Comparison of ENCODE assay signal across 28 cellular contexts in the genomic region with DNA sequence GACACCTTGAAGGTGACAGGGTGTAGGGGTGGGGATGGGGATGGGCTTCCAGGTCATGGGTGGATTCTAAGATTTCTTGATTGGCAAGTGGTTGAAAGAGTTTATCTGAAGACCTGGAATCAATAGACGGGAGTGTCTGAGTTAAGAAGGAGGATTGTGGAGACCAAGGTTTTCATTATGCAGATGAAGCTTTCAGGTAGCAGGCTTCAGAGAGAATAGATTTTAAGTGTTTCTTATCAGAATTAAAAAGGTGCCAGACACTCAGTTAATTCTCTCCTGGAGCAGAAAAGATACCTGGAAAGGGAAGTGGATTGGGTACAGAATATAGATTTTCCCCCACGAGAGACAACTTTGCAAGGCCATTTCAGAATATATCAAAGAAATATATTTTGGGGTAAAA.
DNase-seq lines count a peak whose midpoint lies in the region; ATAC-seq, FAIRE-seq and TF ChIP-seq lines count a peak whose summit lies in the region.
"Had no signal": no experiment of that assay in that cellular context is flagged by ENCODE, and none has a peak within 500 bp of the region (broad histone marks: within the 10 kb centered on the region; RNA-seq: fewer than 3 reads in every experiment).

No MANE protein-coding gene starts in this region.

- peak overlapping the region; percentile 40; the same call in 1 of the 2 replicates for H2BK5ac ChIP-seq in H1 (ENCODE audit: low read depth, low read length)
- H2BK5ac ChIP-seq in mesendoderm (ENCODE audit: low read length), result peak overlapping the region; percentile 100

- no peak overlapping the region for H4K8ac ChIP-seq in H1 (ENCODE audit: extremely low read depth, insufficient read depth, low read length)
- no peak overlapping the region for H4K8ac ChIP-seq in mesendoderm (ENCODE audit: low read depth, low read length)

- H3K27me3 Mint-ChIP-seq in CD4-positive, alpha-beta T cell, result no peaks in the 10 kb centered on the region
- H3K27me3 Mint-ChIP-seq in activated naive CD8-positive, alpha-beta T cell treated with anti-CD3 and anti-CD28 coated beads for 36 hours, result no peaks in the 10 kb centered on the region
- H3K27me3 Mint-ChIP-seq: CD4-positive, CD25-positive, alpha-beta regulatory T cell had no signal

- no peak overlapping the region for H3K4ac ChIP-seq in H1 (replicated peaks; ENCODE audit: insufficient read length, low read depth, low read length)
- H3K4ac ChIP-seq in mesendoderm (ENCODE audit: low read depth, low read length), result peak overlapping the region; percentile 70

- H3K56ac ChIP-seq in H1 (replicated peaks; ENCODE audit: insufficient read length, low read depth, low read length) (no peak overlapping the region), mesendoderm (ENCODE audit: low read length) (peak overlapping the region; percentile 80)

- intact Hi-C loops in CD4-positive, alpha-beta T cell (cut with DNase I, micrococcal nuclease), result no loop called here

- H2AK5ac ChIP-seq in H1 (ENCODE audit: low read depth, low read length) (no peak overlapping the region), mesendoderm (ENCODE audit: low read length) (no peak overlapping the region)

- no peak overlapping the region for H4K91ac ChIP-seq in H1 (replicated peaks; ENCODE audit: insufficient read length, low read length)

- no peak for TF ChIP-seq RAD21 in H1 (IDR thresholded peaks at IDR 0.05 in 1 of 2, conservative IDR thresholded peaks at IDR 0.05 in 1 of 2; ENCODE audit: low read depth in 2 of 2, low read length in 2 of 2)

- H3K27me3 ChIP-seq in H1 (replicated peaks in 1 of 4; ENCODE audit: control insufficient read depth in 3 of 4, extremely low read depth in 1 of 4, insufficient read depth in 3 of 4, low read length in 3 of 4) (no peaks in the 10 kb centered on the region; a peak in 1 of 7 replicates), mesendoderm (ENCODE audit: insufficient read depth, low read length, poor library complexity) (no peaks in the 10 kb centered on the region), smooth muscle cell (ENCODE audit: low read depth) (no peaks in the 10 kb centered on the region), H7 (ENCODE audit: control insufficient read depth, insufficient read depth, low read length) (no peaks in the 10 kb centered on the region)
- no peaks in the 10 kb centered on the region for H3K27me3 ChIP-seq in CD4-positive, alpha-beta T cell (ENCODE audit: control insufficient read depth, insufficient read depth, low read length)
- H3K27me3 ChIP-seq: BE2C, BLaER1 had no signal

- no peak overlapping the region for H3K27ac Mint-ChIP-seq in CD4-positive, alpha-beta T cell
- no peak overlapping the region for H3K27ac Mint-ChIP-seq in activated naive CD8-positive, alpha-beta T cell treated with anti-CD3 and anti-CD28 coated beads for 36 hours
- H3K27ac Mint-ChIP-seq: CD14-positive monocyte; CD4-positive, CD25-positive, alpha-beta regulatory T cell; CD8-positive, alpha-beta T cell had no signal

- H3K23ac ChIP-seq in H1 (ENCODE audit: insufficient read length), result no peak overlapping the region
- no peak overlapping the region for H3K23ac ChIP-seq in mesendoderm (ENCODE audit: low read length)

- FAIRE-seq in H1 (lab: Jason Lieb, UNC), result no peak
- FAIRE-seq: A204.1, D721Med, GM12878, GM12892, GM18507 had no signal

- H3K36me3 Mint-ChIP-seq in CD4-positive, alpha-beta T cell (ENCODE audit: low read depth), result no peaks in the 10 kb centered on the region
- no peaks in the 10 kb centered on the region for H3K36me3 Mint-ChIP-seq in activated naive CD8-positive, alpha-beta T cell treated with anti-CD3 and anti-CD28 coated beads for 36 hours
- H3K36me3 Mint-ChIP-seq: CD14-positive monocyte; CD4-positive, CD25-positive, alpha-beta regulatory T cell; CD8-positive, alpha-beta T cell had no signal

- TF ChIP-seq CTCF in H1 (IDR thresholded peaks at IDR 0.05; ENCODE audit: control extremely low read depth in 1 of 3, insufficient read depth in 1 of 3, low read depth in 1 of 3, low read length in 3 of 3) (no peak), smooth muscle cell (IDR thresholded peaks at IDR 0.05; ENCODE audit: borderline replicate concordance, insufficient read depth, poor library complexity, severe bottlenecking) (no peak)
- TF ChIP-seq CTCF in CD4-positive, alpha-beta T cell (IDR thresholded peaks at IDR 0.05), result no peak

- no peaks in the 10 kb centered on the region for H3K36me3 ChIP-seq in H1 (ENCODE audit: control insufficient read depth in 2 of 4, insufficient read depth in 4 of 4, low read length in 3 of 4)
- H3K36me3 ChIP-seq in mesendoderm (ENCODE audit: control insufficient read depth, insufficient read depth, low read length), result no peaks in the 10 kb centered on the region
- no peaks in the 10 kb centered on the region for H3K36me3 ChIP-seq in smooth muscle cell (ENCODE audit: low read depth)
- H3K36me3 ChIP-seq in H7 (replicated peaks; ENCODE audit: control insufficient read depth, insufficient read depth, low read length), result no peaks in the 10 kb centered on the region
- H3K36me3 ChIP-seq: BE2C, BLaER1 had no signal

- H3K23me2 ChIP-seq in H1 (ENCODE audit: low read depth, low read length), result no peaks in the 10 kb centered on the region

- WGBS in H1 (ENCODE audit: extremely low coverage in 1 of 2, insufficient coverage in 1 of 2, insufficient read length in 1 of 2, insufficient replicate concordance in 2 of 2, low coverage in 1 of 2, low lambda C conversion rate in 2 of 2, missing lambda C conversion rate in 1 of 2), 2 experiments, result 85% methylated on average over 2 of the region's 2 CpGs; no CpG with 5 or more reads in 1 of the 2 experiments
- no CpG with 5 or more reads among the region's 2 CpGs for WGBS in mesendoderm (ENCODE audit: extremely low coverage, insufficient coverage, low lambda C conversion rate)
- 89% methylated on average over 2 of the region's 2 CpGs for WGBS in smooth muscle cell (ENCODE audit: low lambda C conversion rate)

- H2BK20ac ChIP-seq in H1 (ENCODE audit: low read length), result no peak overlapping the region

- no peak overlapping the region for H3K4me3 Mint-ChIP-seq in CD4-positive, alpha-beta T cell
- H3K4me3 Mint-ChIP-seq in activated naive CD8-positive, alpha-beta T cell treated with anti-CD3 and anti-CD28 coated beads for 36 hours, result no peak overlapping the region
- H3K4me3 Mint-ChIP-seq: CD14-positive monocyte; CD4-positive, CD25-positive, alpha-beta regulatory T cell; CD8-positive, alpha-beta T cell had no signal

- no peak for TF ChIP-seq POLR2A in H1 (IDR thresholded peaks at IDR 0.05; ENCODE audit: control extremely low read depth in 1 of 2, low read depth in 2 of 2, low read length in 2 of 2)

- no peaks in the 10 kb centered on the region for H3K79me1 ChIP-seq in H1 (ENCODE audit: low read depth, low read length)
- H3K79me1 ChIP-seq in mesendoderm (ENCODE audit: low read length), result no peaks in the 10 kb centered on the region

- H3K9ac ChIP-seq in H1 (replicated peaks in 1 of 4; ENCODE audit: extremely low read depth in 1 of 4, low read depth in 3 of 4, low read length in 3 of 4) (no peak overlapping the region), mesendoderm (ENCODE audit: low read length) (no peak overlapping the region), smooth muscle cell (ENCODE audit: low read depth) (no peak overlapping the region)
- H3K9ac ChIP-seq: BLaER1 had no signal

- no peaks in the 10 kb centered on the region for H3K4me1 Mint-ChIP-seq in CD4-positive, alpha-beta T cell (ENCODE audit: low read depth)
- H3K4me1 Mint-ChIP-seq in activated naive CD8-positive, alpha-beta T cell treated with anti-CD3 and anti-CD28 coated beads for 36 hours, result no peaks in the 10 kb centered on the region
- H3K4me1 Mint-ChIP-seq: CD14-positive monocyte; CD4-positive, CD25-positive, alpha-beta regulatory T cell had no signal

- no peak overlapping the region for H2BK12ac ChIP-seq in H1 (ENCODE audit: low read depth, low read length)

- TF ChIP-seq EP300 in H1 (IDR thresholded peaks at IDR 0.05; ENCODE audit: borderline replicate concordance in 1 of 2, low read depth in 2 of 2, low read length in 2 of 2), result no peak

- no peak overlapping the region for H3K14ac ChIP-seq in H1 (ENCODE audit: insufficient read length)

- no peak overlapping the region for H2AFZ ChIP-seq in H1 (ENCODE audit: low read length)
- H2AFZ ChIP-seq in smooth muscle cell (ENCODE audit: low read depth), result no peak overlapping the region

- peaks cover 8% of the 10 kb centered on the region for H3F3A ChIP-seq in smooth muscle cell (ENCODE audit: low read depth)

- H4K20me1 ChIP-seq in H1 (replicated peaks in 1 of 2; ENCODE audit: control insufficient read depth in 1 of 2, insufficient read depth in 2 of 2, low read length in 2 of 2) (no peaks in the 10 kb centered on the region), smooth muscle cell (ENCODE audit: low read depth) (no peaks in the 10 kb centered on the region)
- H4K20me1 ChIP-seq: BLaER1 had no signal

- no peak for ATAC-seq in CD4-positive, alpha-beta T cell (ENCODE audit: poor library complexity)
- ATAC-seq: CD8-positive, alpha-beta T cell; GM12878 had no signal

- H2BK120ac ChIP-seq in H1 (replicated peaks; ENCODE audit: low read depth, low read length) (no peak overlapping the region), mesendoderm (ENCODE audit: low read depth, low read length) (peak overlapping the region; percentile 74)

- H3K4me2 ChIP-seq in H1 (ENCODE audit: insufficient read depth in 1 of 2, low read depth in 2 of 2, low read length in 2 of 2), result no peak overlapping the region
- H3K4me2 ChIP-seq in mesendoderm (ENCODE audit: low read length), result no peak overlapping the region
- no peak overlapping the region for H3K4me2 ChIP-seq in smooth muscle cell
- H3K4me2 ChIP-seq: BLaER1 had no signal

- H3K79me2 ChIP-seq in H1 (ENCODE audit: control insufficient read depth in 1 of 2, insufficient read depth in 2 of 2, low read length in 2 of 2) (no peaks in the 10 kb centered on the region), mesendoderm (ENCODE audit: control insufficient read depth, insufficient read depth, low read length) (no peaks in the 10 kb centered on the region), smooth muscle cell (ENCODE audit: low read depth) (no peaks in the 10 kb centered on the region)

- H3K9me3 ChIP-seq in H1 (ENCODE audit: insufficient read depth in 2 of 2, low read depth in 1 of 2, low read length in 1 of 2) (no peaks in the 10 kb centered on the region), smooth muscle cell (replicated peaks; ENCODE audit: low read depth) (no peaks in the 10 kb centered on the region)
- H3K9me3 ChIP-seq in CD4-positive, alpha-beta T cell (ENCODE audit: control insufficient read depth, low read length), result no peaks in the 10 kb centered on the region
- H3K9me3 ChIP-seq: BE2C, BLaER1, Caco-2 had no signal

- POLR2A ChIA-PET in H1 (lab: Charles Lee; ENCODE audit: partially characterized antibody), result no interaction called here
- POLR2A ChIA-PET in CD4-positive, alpha-beta T cell (lab: Charles Lee), result no interaction called here

- no peak overlapping the region for H2BK15ac ChIP-seq in H1 (ENCODE audit: low read length)
- H2BK15ac ChIP-seq in mesendoderm (replicated peaks; ENCODE audit: low read depth), result no peak overlapping the region

- H3K27ac ChIP-seq in H1 (ENCODE audit: low read depth, low read length) (no peak overlapping the region), mesendoderm (ENCODE audit: low read depth, low read length) (peak overlapping the region; percentile 49), smooth muscle cell (ENCODE audit: low read depth) (peak overlapping the region; percentile 56)
- no peak overlapping the region for H3K27ac ChIP-seq in CD4-positive, alpha-beta T cell (ENCODE audit: low read depth, low read length)
- H3K27ac ChIP-seq: BLaER1 had no signal

- no peak overlapping the region for H3K18ac ChIP-seq in H1 (ENCODE audit: extremely low read depth, low read length)
- peak overlapping the region; percentile 68 for H3K18ac ChIP-seq in mesendoderm (ENCODE audit: low read length)

- H3K4me3 ChIP-seq in H1 (ENCODE audit: extremely low read depth in 1 of 4, insufficient read depth in 2 of 4, low read depth in 3 of 4, low read length in 4 of 4) (no peak overlapping the region), mesendoderm (ENCODE audit: low read length) (no peak overlapping the region), smooth muscle cell (no peak overlapping the region), H7 (ENCODE audit: insufficient read depth, low read depth, low read length) (no peak overlapping the region)
- H3K4me3 ChIP-seq: BLaER1, GM12878 had no signal

- DNase-seq in H1 (ENCODE audit: low read depth in 1 of 2, low spot score in 2 of 2), result no peak
- DNase-seq in mesendoderm, result peak; percentile 91
- DNase-seq in smooth muscle cell (lab: John Stamatoyannopoulos, UW; ENCODE audit: unreplicated experiment), result no peak
- DNase-seq in H7, result no peak
- DNase-seq in CD4-positive, alpha-beta T cell, result no peak
- DNase-seq in activated naive CD8-positive, alpha-beta T cell treated with anti-CD3 and anti-CD28 coated beads for 36 hours, result no peak
- DNase-seq: 8988T; ACHN; BE2C; C1 segment of cervical spinal cord; Caco-2; Calu3; CD4-positive, CD25-positive, alpha-beta regulatory T cell; CD8-positive, alpha-beta T cell; DMS 273 treated with DMSO at 0.1 percent for 48 hours; DMS153; DMS53; DMS79; DND-41; EL; GDM1 had no signal

- H4K5ac ChIP-seq in H1 (ENCODE audit: insufficient read length, low read depth, low read length) (no peak overlapping the region), mesendoderm (ENCODE audit: low read length) (no peak overlapping the region)

- H3K9me3 Mint-ChIP-seq in CD4-positive, alpha-beta T cell, result no peaks in the 10 kb centered on the region
- no peaks in the 10 kb centered on the region for H3K9me3 Mint-ChIP-seq in activated naive CD8-positive, alpha-beta T cell treated with anti-CD3 and anti-CD28 coated beads for 36 hours

- CTCF ChIA-PET in H1 (lab: Charles Lee; ENCODE audit: partially characterized antibody), result interaction anchor here (1.6 kb wide), 1 partner anchor 11 kb away, joined by 3 read pairs; no protein-coding TSS in a partner anchor
- CTCF ChIA-PET in CD4-positive, alpha-beta T cell (lab: Charles Lee), result no interaction called here

- peaks cover 0 to 10% (median 4%) of the 10 kb centered on the region in 4 experiments; a peak in 4 of 7 replicates for H3K4me1 ChIP-seq in H1 (replicated peaks in 1 of 4; ENCODE audit: control insufficient read depth in 3 of 4, insufficient read depth in 4 of 4, low read length in 3 of 4)
- H3K4me1 ChIP-seq in mesendoderm (ENCODE audit: control insufficient read depth, low read depth, low read length), result peaks cover 16% of the 10 kb centered on the region
- H3K4me1 ChIP-seq in smooth muscle cell (ENCODE audit: low read depth), result peaks cover 10% of the 10 kb centered on the region
- H3K4me1 ChIP-seq: BE2C, BLaER1, Caco-2 had no signal

Comparison
In these comparisons a context has a peak if more than half of its experiments do, and no peak if none do; other contexts are left out.
1. H3K27ac ChIP-seq: peak in mesendoderm (single experiment) and smooth muscle cell (single experiment); none in H1 (single experiment) and CD4-positive, alpha-beta T cell (single experiment).